In the genomic region with DNA sequence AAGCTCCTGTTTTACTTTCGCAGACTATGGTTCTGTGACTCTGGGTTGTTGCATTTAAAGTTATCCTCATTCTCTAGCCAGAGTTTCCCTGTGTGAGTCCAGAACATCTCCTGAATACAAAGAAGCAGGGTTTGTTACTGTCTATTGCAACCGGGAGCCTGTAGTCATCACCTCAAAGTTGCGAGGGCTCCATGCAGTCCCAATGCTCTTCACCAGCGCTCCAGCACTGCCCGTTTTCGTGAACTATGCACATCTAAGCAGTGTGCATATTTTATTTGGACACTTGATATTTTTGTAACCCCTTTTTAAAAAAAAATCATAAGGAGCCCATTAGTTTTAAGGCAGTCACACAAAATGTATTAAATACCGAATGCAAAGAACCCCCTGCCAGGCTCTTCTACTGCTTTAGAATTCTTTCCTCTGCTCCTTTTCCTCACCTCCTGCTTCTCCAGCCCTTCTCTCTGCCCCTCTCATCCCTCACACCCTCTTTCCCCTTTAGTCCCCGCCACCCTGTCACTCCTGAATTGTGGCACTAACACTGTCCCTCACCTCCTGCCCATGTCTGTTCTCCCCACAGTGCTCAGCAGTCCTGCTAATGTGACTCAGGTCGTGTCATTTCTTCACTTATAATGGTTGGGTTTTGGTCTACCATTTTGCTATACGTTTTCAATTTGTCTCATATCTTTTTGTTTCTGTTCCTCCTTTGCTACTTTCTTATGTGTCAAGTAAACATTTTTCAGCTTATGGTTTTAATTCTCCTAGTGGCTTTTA, we compare ENCODE assay signal across 8 cellular contexts. TPM values are rescaled to one million over a fixed set of nuclear protein-coding genes. Genes with fewer than 3 reads are reported as not detected.
DNase-seq lines count a peak whose midpoint lies in the region; ATAC-seq and TF ChIP-seq lines count a peak whose summit lies in the region.

No MANE protein-coding gene starts in this region.

- peak overlapping the region; percentile 100 for H3K27ac Mint-ChIP-seq in T-helper 17 cell

- peaks cover 20% of the 10 kb centered on the region for H3K36me3 Mint-ChIP-seq in T-helper 17 cell (ENCODE audit: low read depth)

- H3K9ac ChIP-seq in ES-I3 (ENCODE audit: low read depth, low read length) = peak overlapping the region; percentile 68; the same call in 1 of the 2 replicates

- H3K4me1 ChIP-seq in ES-I3 (ENCODE audit: insufficient read depth, low read length) = no peaks in the 10 kb centered on the region
- H3K4me1 ChIP-seq in esophagus squamous epithelium = peaks cover 0 to 14% (median 10%) of the 10 kb centered on the region in 3 donors
- H3K4me1 ChIP-seq in sigmoid colon = peaks cover 0 to 12% (median 3%) of the 10 kb centered on the region in 4 donors

- TF ChIP-seq EP300 in sigmoid colon (IDR thresholded peaks at IDR 0.05) = no peak

- H3K4me3 ChIP-seq in esophagus squamous epithelium = peak overlapping the region; percentile 50 to 88 (median 76)
- H3K4me3 ChIP-seq in sigmoid colon = peak overlapping the region in 2 of 4 donors; percentile 49 to 91

- H3K27ac ChIP-seq in esophagus squamous epithelium (peak overlapping the region; percentile 82 to 100 (median 96)), sigmoid colon (peak overlapping the region; percentile 76 to 98 (median 96))

- intact Hi-C loops in esophagus squamous epithelium (cut with DNase I) = no loop called here
- intact Hi-C loops in sigmoid colon (cut with DNase I) = loop anchor here (1.0 to 5.0 kb wide), 3 partner anchors 76 to 136 kb away; a partner anchor contains a TSS

- peaks cover 59% of the 10 kb centered on the region for H3K4me1 Mint-ChIP-seq in T-helper 17 cell

- 53 to 64% methylated on average over 10 of the region's 10 CpGs for WGBS in esophagus squamous epithelium, 2 donors
- WGBS in sigmoid colon, 2 donors = 49 to 67% methylated on average over 10 of the region's 10 CpGs

- no peak for TF ChIP-seq CTCF in esophagus squamous epithelium (IDR thresholded peaks at IDR 0.05)
- no peak for TF ChIP-seq CTCF in sigmoid colon (IDR thresholded peaks at IDR 0.05)

- DNase-seq in T-helper 17 cell (no peak), esophagus squamous epithelium (lab: John Stamatoyannopoulos, UW) (no peak), sigmoid colon (no peak), NCI-H2081 (lab: John Stamatoyannopoulos, UW) (no peak), middle frontal gyrus (ENCODE audit: extremely low spot score, low spot score) (no peak)

- peak overlapping the region; percentile 97 for H3K4me3 Mint-ChIP-seq in T-helper 17 cell

- no peaks in the 10 kb centered on the region for H3K27me3 Mint-ChIP-seq in T-helper 17 cell

- H3K27me3 ChIP-seq in esophagus squamous epithelium (no peaks in the 10 kb centered on the region), sigmoid colon (no peaks in the 10 kb centered on the region)

- H3K9me3 ChIP-seq in ES-I3 (ENCODE audit: control insufficient read depth, insufficient read depth, low read length) (no peaks in the 10 kb centered on the region), T-helper 17 cell (ENCODE audit: control insufficient read depth, low read length, poor library complexity, severe bottlenecking) (no peaks in the 10 kb centered on the region), esophagus squamous epithelium (no peaks in the 10 kb centered on the region), sigmoid colon (no peaks in the 10 kb centered on the region)

- TF ChIP-seq POLR2A in esophagus squamous epithelium (IDR thresholded peaks at IDR 0.05) = no peak
- TF ChIP-seq POLR2A in sigmoid colon (IDR thresholded peaks at IDR 0.05) = no peak
- TF ChIP-seq POLR2A in GM18505 (IDR thresholded peaks at IDR 0.05; ENCODE audit: borderline replicate concordance, extremely low read depth, insufficient read depth, insufficient read length) = no peak

- ATAC-seq in T-helper 17 cell (no peak), GM18505 (IDR thresholded peaks at IDR 0.05; ENCODE audit: unreplicated experiment) (no peak), HG03039 (IDR thresholded peaks at IDR 0.05; ENCODE audit: unreplicated experiment) (no peak)

- no peaks in the 10 kb centered on the region for H3K36me3 ChIP-seq in ES-I3 (ENCODE audit: insufficient read depth, low read length)
- peaks cover 0 to 10% (median 10%) of the 10 kb centered on the region in 3 donors for H3K36me3 ChIP-seq in esophagus squamous epithelium
- peaks cover 0 to 10% (median 6%) of the 10 kb centered on the region in 4 donors for H3K36me3 ChIP-seq in sigmoid colon

RNA-seq across cellular contexts. Expression of a gene that starts 1.1 kb away (rescaled TPM):
- total RNA-seq in T-helper 17 cell (1,000 to 10,000 TPM; 1,753 to 2,634 TPM), esophagus squamous epithelium (100 to 1,000 TPM; 128 to 659 (median 229) TPM), sigmoid colon (100 to 1,000 TPM; 129 to 351 (median 273) TPM)
- polyA plus RNA-seq in sigmoid colon = 100 to 1,000 TPM; 166 to 907 (median 437) TPM
